9 cellular contexts compared by ENCODE assay signal in the genomic region with DNA sequence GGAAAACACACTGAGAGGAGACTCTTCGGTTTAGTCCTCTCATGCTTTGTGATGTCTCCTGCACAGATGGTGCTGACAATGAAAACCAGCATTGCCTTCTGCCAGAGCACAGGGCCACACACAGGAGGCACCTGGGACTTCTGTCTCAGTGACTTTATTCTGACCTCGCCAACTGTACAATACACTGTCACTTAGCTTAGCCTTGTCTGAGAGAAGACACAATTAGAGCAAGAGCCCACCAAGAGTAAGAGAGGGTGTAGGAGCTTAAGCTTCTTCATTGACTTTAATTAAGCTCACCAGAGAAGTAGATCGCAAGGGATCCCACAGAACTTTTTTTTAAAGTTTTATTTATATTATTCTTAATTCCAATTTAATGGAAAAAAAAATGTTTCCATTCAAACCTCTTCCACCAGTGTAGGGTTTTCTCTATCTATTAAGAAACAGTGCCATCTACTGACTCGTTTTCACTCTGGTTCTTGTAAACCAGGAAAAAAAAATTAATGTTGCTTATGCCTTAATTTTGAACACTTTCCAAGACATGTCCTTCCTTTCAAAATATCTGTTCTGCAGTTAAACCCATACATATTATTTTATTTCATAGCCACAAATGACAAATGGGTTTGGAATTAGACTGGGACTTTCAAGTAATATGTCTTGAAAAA. TPM values are rescaled to one million over a fixed set of nuclear protein-coding genes. Genes with fewer than 3 reads are reported as not detected.
DNase-seq lines count a peak whose midpoint lies in the region; ATAC-seq and TF ChIP-seq lines count a peak whose summit lies in the region.
"Had no signal": no experiment of that assay in that cellular context is flagged by ENCODE, and none has a peak within 500 bp of the region (broad histone marks: within the 10 kb centered on the region; RNA-seq: fewer than 3 reads in every experiment).

No MANE protein-coding gene starts in this region.

- no peaks in the 10 kb centered on the region for H3K36me3 Mint-ChIP-seq in stimulated activated memory B cell treated with anti-CD40 and anti-IgM and Interleukin-4, amounts not matched to agents 10 μg/mL and 1 μg/mL and 100 μg/mL, for 72 hours
- no peaks in the 10 kb centered on the region for H3K36me3 Mint-ChIP-seq in activated naive CD4-positive, alpha-beta T cell treated with anti-CD3 and anti-CD28 coated beads, Interleukin-2, amount 50 U/mL, for 72 hours

- H3K27me3 Mint-ChIP-seq in stimulated activated memory B cell treated with anti-CD40 and anti-IgM and Interleukin-4, amounts not matched to agents 10 μg/mL and 1 μg/mL and 100 μg/mL, for 72 hours, result peaks cover 41% of the 10 kb centered on the region
- H3K27me3 Mint-ChIP-seq: dendritic cell treated with granulocyte-macrophage colony-stimulating factor and Interleukin-4, amounts not matched to agents 40 ng/mL and 50 ng/mL, for 4 days had no signal

- DNase-seq in BJ (ENCODE audit: low read depth), result no peak
- DNase-seq in KBM-7, result peak; percentile 51
- DNase-seq in SK-MEL-5 (ENCODE audit: low read depth, low spot score), result peak; percentile 56
- peak; percentile 38 for DNase-seq in iris pigment epithelial cell (ENCODE audit: low read depth)
- DNase-seq in activated naive CD4-positive, alpha-beta T cell treated with anti-CD3 and anti-CD28 coated beads, Interleukin-2, amount 50 U/mL, for 72 hours (ENCODE audit: low spot score in 2 of 2), result no peak
- DNase-seq in effector CD4-positive, alpha-beta T cell, result no peak

- H3K4me3 Mint-ChIP-seq in stimulated activated memory B cell treated with anti-CD40 and anti-IgM and Interleukin-4, amounts not matched to agents 10 μg/mL and 1 μg/mL and 100 μg/mL, for 72 hours, result no peak overlapping the region
- H3K4me3 Mint-ChIP-seq: dendritic cell treated with granulocyte-macrophage colony-stimulating factor and Interleukin-4, amounts not matched to agents 40 ng/mL and 50 ng/mL, for 4 days had no signal

- no peaks in the 10 kb centered on the region for H3K4me1 Mint-ChIP-seq in stimulated activated memory B cell treated with anti-CD40 and anti-IgM and Interleukin-4, amounts not matched to agents 10 μg/mL and 1 μg/mL and 100 μg/mL, for 72 hours

- no peaks in the 10 kb centered on the region for H3K36me3 ChIP-seq in BJ (ENCODE audit: control insufficient read depth, insufficient read depth, low read length)

- peak; percentile 47 for TF ChIP-seq CTCF in BJ (IDR thresholded peaks at IDR 0.05; ENCODE audit: insufficient read depth, low read depth, low read length)

- in situ Hi-C loops in KBM-7 (cut with MboI; ENCODE audit: low pct_unique_long_range_greater_than_20kb, low sequenced_read_pairs) (no loop called here), SK-MEL-5 (cut with HindIII; ENCODE audit: low pct_unique_long_range_greater_than_20kb, low sequenced_read_pairs) (no loop called here)

- no peaks in the 10 kb centered on the region for H3K27me3 ChIP-seq in BJ (ENCODE audit: control insufficient read depth, insufficient read depth, low read length)

- H3K4me3 ChIP-seq in BJ (ENCODE audit: low read depth, low read length), result no peak overlapping the region

- no peak overlapping the region for H3K27ac Mint-ChIP-seq in stimulated activated memory B cell treated with anti-CD40 and anti-IgM and Interleukin-4, amounts not matched to agents 10 μg/mL and 1 μg/mL and 100 μg/mL, for 72 hours
- H3K27ac Mint-ChIP-seq in activated naive CD4-positive, alpha-beta T cell treated with anti-CD3 and anti-CD28 coated beads, Interleukin-2, amount 50 U/mL, for 72 hours, result no peak overlapping the region
- H3K27ac Mint-ChIP-seq: dendritic cell treated with granulocyte-macrophage colony-stimulating factor and Interleukin-4, amounts not matched to agents 40 ng/mL and 50 ng/mL, for 4 days had no signal

- POLR2A ChIA-PET in BJ (lab: Charles Lee), result no interaction called here

- no peak for ATAC-seq in stimulated activated memory B cell treated with anti-CD40 and anti-IgM and Interleukin-4, amounts not matched to agents 10 μg/mL and 1 μg/mL and 100 μg/mL, for 72 hours
- no peak for ATAC-seq in activated naive CD4-positive, alpha-beta T cell treated with anti-CD3 and anti-CD28 coated beads, Interleukin-2, amount 50 U/mL, for 72 hours
- no peak for ATAC-seq in HG03097 (IDR thresholded peaks at IDR 0.05; ENCODE audit: low FRiP score, unreplicated experiment)

- peaks cover 2% of the 10 kb centered on the region for H3K9me3 Mint-ChIP-seq in stimulated activated memory B cell treated with anti-CD40 and anti-IgM and Interleukin-4, amounts not matched to agents 10 μg/mL and 1 μg/mL and 100 μg/mL, for 72 hours
- H3K9me3 Mint-ChIP-seq in activated naive CD4-positive, alpha-beta T cell treated with anti-CD3 and anti-CD28 coated beads, Interleukin-2, amount 50 U/mL, for 72 hours, result no peaks in the 10 kb centered on the region
- H3K9me3 Mint-ChIP-seq: dendritic cell treated with granulocyte-macrophage colony-stimulating factor and Interleukin-4, amounts not matched to agents 40 ng/mL and 50 ng/mL, for 4 days had no signal

- CTCF ChIA-PET in BJ (lab: Yijun Ruan, JAX), result interaction anchor here (0.6 to 1.5 kb wide), 3 partner anchors 11 to 14 kb away, joined by 3 to 6 read pairs (median 4); no protein-coding TSS in a partner anchor

RNA-seq across cellular contexts. Expression of a gene that starts 42.4 kb away (rescaled TPM):
- 30.9 and 42.8 TPM in 2 replicates for polyA plus RNA-seq in BJ (2011; rRNA removed)
- 19.5 and 20.9 TPM in 2 replicates for polyA minus RNA-seq in BJ (2011; rRNA and poly(A)+ RNA removed)
- 85.1 and 89.9 TPM in 2 replicates for total RNA-seq in SK-MEL-5 (2014; rRNA removed; shearing (Covaris generic))
- 50.8 and 59.1 TPM in 2 replicates for polyA plus RNA-seq in SK-MEL-5 (2015; cell fraction: cytosol; rRNA removed)
- polyA plus RNA-seq in SK-MEL-5 (2015; cell fraction: nucleus; rRNA removed), result 155 and 171 TPM in 2 replicates
- total RNA-seq in activated naive CD4-positive, alpha-beta T cell treated with anti-CD3 and anti-CD28 coated beads, Interleukin-2, amount 50 U/mL, for 72 hours, result 100 to 1,000 TPM in 1 of 2 donors, 10 to 100 TPM in 1; 84.1 to 114 TPM

Comparison
In these comparisons a context has a peak if more than half of its experiments do, and no peak if none do; other contexts are left out.
1. DNase-seq: peak in KBM-7 (single experiment), SK-MEL-5 (single experiment) and iris pigment epithelial cell (single experiment); none in BJ (single experiment), activated naive CD4-positive, alpha-beta T cell treated with anti-CD3 and anti-CD28 coated beads, Interleukin-2, amount 50 U/mL, for 72 hours (0 of 2) and effector CD4-positive, alpha-beta T cell (single experiment).